Comparison of ENCODE assay signal across 23 cellular contexts in the genomic region with DNA sequence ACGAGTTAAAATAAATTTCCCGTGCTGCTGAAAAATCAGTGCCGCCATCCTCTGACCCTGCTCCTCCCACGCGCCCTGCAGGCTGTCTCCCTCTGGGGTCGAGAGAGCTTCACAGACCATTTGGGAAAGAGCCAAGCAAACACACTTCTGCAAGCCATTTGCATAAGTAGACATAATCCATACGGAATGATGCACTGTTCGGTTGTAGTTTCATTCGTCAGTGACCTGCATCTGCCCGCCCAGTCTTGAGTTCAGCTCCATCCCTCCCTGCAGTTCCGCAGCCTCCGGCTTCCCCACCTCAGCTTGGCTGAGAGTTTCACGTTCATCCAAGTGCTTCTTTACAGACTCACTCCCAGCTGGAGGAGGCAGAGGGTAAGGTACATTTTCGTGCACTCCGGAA.
DNase-seq lines count a peak whose midpoint lies in the region; ATAC-seq and TF ChIP-seq lines count a peak whose summit lies in the region.
"Had no signal": no experiment of that assay in that cellular context is flagged by ENCODE, and none has a peak within 500 bp of the region (broad histone marks: within the 10 kb centered on the region; RNA-seq: fewer than 3 reads in every experiment).

No MANE protein-coding gene starts in this region.

- POLR2A ChIA-PET in PC-9 (lab: Charles Lee; ENCODE audit: unreplicated experiment) = interaction anchor here (0.7 kb wide), 1 partner anchor 18 kb away, joined by 6 read pairs; no protein-coding TSS in a partner anchor

- H4K20me1 ChIP-seq in PC-9 (ENCODE audit: insufficient read depth) = peaks cover 18% of the 10 kb centered on the region

- H3K27ac ChIP-seq in PC-9 = no peak overlapping the region
- H3K27ac ChIP-seq: brain microvascular endothelial cell, left lung, psoas muscle, WERI-Rb-1 had no signal

- in situ Hi-C loops in GM13976 (cut with MboI; ENCODE audit: low sequenced_read_pairs, unreplicated experiment) = no loop called here

- no peak overlapping the region for H2AFZ ChIP-seq in PC-9

- no peaks in the 10 kb centered on the region for H3K9me3 ChIP-seq in PC-9 (ENCODE audit: insufficient read depth, low read depth)
- H3K9me3 ChIP-seq: esophagus squamous epithelium, left lung, psoas muscle had no signal

- no peaks in the 10 kb centered on the region for H3K9me3 Mint-ChIP-seq in nephron progenitor cell
- H3K9me3 Mint-ChIP-seq: activated naive CD8-positive, alpha-beta T cell treated with anti-CD3 and anti-CD28 coated beads, Interleukin-2, amount 50 U/mL, for 24 hours; CD8-positive, alpha-beta memory T cell had no signal

- H3F3A ChIP-seq in PC-9 (ENCODE audit: insufficient read depth, low read depth) = no peaks in the 10 kb centered on the region

- H3K4me3 ChIP-seq in choroid plexus epithelial cell (ENCODE audit: low read depth, low read length) (no peak overlapping the region), PC-9 (no peak overlapping the region)
- H3K4me3 ChIP-seq: left lung, psoas muscle had no signal

- peaks cover 27% of the 10 kb centered on the region for H3K36me3 ChIP-seq in PC-9 (ENCODE audit: low read depth)

- no peaks in the 10 kb centered on the region for H3K79me2 ChIP-seq in PC-9 (ENCODE audit: low read depth)

- H3K36me3 Mint-ChIP-seq in nephron progenitor cell (ENCODE audit: low read depth) = peaks cover 74% of the 10 kb centered on the region

- no peaks in the 10 kb centered on the region for H3K9me2 ChIP-seq in PC-9 (ENCODE audit: insufficient read depth)

- peaks cover 3% of the 10 kb centered on the region for H3K27me3 Mint-ChIP-seq in nephron progenitor cell (ENCODE audit: low read depth, poor library complexity)
- H3K27me3 Mint-ChIP-seq: activated naive CD8-positive, alpha-beta T cell treated with anti-CD3 and anti-CD28 coated beads, Interleukin-2, amount 50 U/mL, for 24 hours had no signal

- intact Hi-C loops in PC-9 (cut with micrococcal nuclease; ENCODE audit: unreplicated experiment) = no loop called here

- H3K4me1 Mint-ChIP-seq in nephron progenitor cell = peaks cover 21% of the 10 kb centered on the region
- H3K4me1 Mint-ChIP-seq: activated naive CD8-positive, alpha-beta T cell treated with anti-CD3 and anti-CD28 coated beads, Interleukin-2, amount 50 U/mL, for 24 hours; CD8-positive, alpha-beta memory T cell had no signal

- H3K4me1 ChIP-seq in PC-9 (replicated peaks; ENCODE audit: insufficient read depth) = no peaks in the 10 kb centered on the region

- CTCF ChIA-PET in PC-9 (lab: Charles Lee) = no interaction called here

- peak; percentile 88 for DNase-seq in DMS79 treated with DMSO at 0.1 percent for 48 hours (lab: John Stamatoyannopoulos, UW)
- DNase-seq in NCI-H187 treated with DMSO at 0.1 percent for 48 hours (lab: John Stamatoyannopoulos, UW) = peak; percentile 78
- DNase-seq in choroid plexus epithelial cell (ENCODE audit: low read depth) = peak; percentile 69
- DNase-seq in nephron progenitor cell = no peak
- no peak for DNase-seq in PC-9
- DNase-seq in GM13976 (ENCODE audit: low spot score) = no peak
- DNase-seq: activated CD4-positive, alpha-beta T cell treated with anti-CD3 and anti-CD28 coated beads, Interleukin-2, amount 50 U/mL, for 1 hour; activated CD8-positive, alpha-beta memory T cell treated with anti-CD3 and anti-CD28 coated beads, Interleukin-2, amount 50 U/mL, for 48 hours; activated effector memory CD4-positive, alpha-beta T cell treated with anti-CD3 and anti-CD28 coated beads, Interleukin-2, amount 50 U/mL, for 16 hours; activated naive CD8-positive, alpha-beta T cell treated with anti-CD3 and anti-CD28 coated beads, Interleukin-2, amount 50 U/mL, for 24 hours; brain microvascular endothelial cell; CD8-positive, alpha-beta memory T cell; effector CD8-positive, alpha-beta T cell; esophagus squamous epithelium; left lung; MM.1S; NCI-H1694; small intestine; stimulated activated naive CD4-positive, alpha-beta T cell; WERI-Rb-1 had no signal

- peak overlapping the region; percentile 85 for H3K27ac Mint-ChIP-seq in nephron progenitor cell
- H3K27ac Mint-ChIP-seq: activated naive CD8-positive, alpha-beta T cell treated with anti-CD3 and anti-CD28 coated beads, Interleukin-2, amount 50 U/mL, for 24 hours had no signal

- no peaks in the 10 kb centered on the region for H3K27me3 ChIP-seq in PC-9 (ENCODE audit: insufficient read depth, low read depth)
- H3K27me3 ChIP-seq: brain microvascular endothelial cell, esophagus squamous epithelium, left lung had no signal

- no TSS peak for BruUV-seq in PC-9 (replicated peaks; lab: Mats Ljungman, UMichigan)

- H3K4me2 ChIP-seq in PC-9 = no peak overlapping the region

- no peak overlapping the region for H3K4me3 Mint-ChIP-seq in nephron progenitor cell
- H3K4me3 Mint-ChIP-seq: activated naive CD8-positive, alpha-beta T cell treated with anti-CD3 and anti-CD28 coated beads, Interleukin-2, amount 50 U/mL, for 24 hours; CD8-positive, alpha-beta memory T cell had no signal

- TF ChIP-seq CTCF in choroid plexus epithelial cell (conservative IDR thresholded peaks at IDR 0.05; ENCODE audit: low read depth, low read length) (no peak), nephron progenitor cell (IDR thresholded peaks at IDR 0.05) (no peak), PC-9 (conservative IDR thresholded peaks at IDR 0.05) (no peak), GM13976 (IDR thresholded peaks at IDR 0.05; ENCODE audit: borderline replicate concordance, control extremely low read depth, extremely low read depth, insufficient read depth, missing control alignments) (no peak)

- ATAC-seq in HG03097 (IDR thresholded peaks at IDR 0.05; ENCODE audit: low FRiP score, unreplicated experiment) = no peak
- ATAC-seq: activated naive CD8-positive, alpha-beta T cell treated with anti-CD3 and anti-CD28 coated beads, Interleukin-2, amount 50 U/mL, for 24 hours; HCT116 had no signal

Comparison
In these comparisons a context has a peak if more than half of its experiments do, and no peak if none do; other contexts are left out.
1. DNase-seq: peak in DMS79 treated with DMSO at 0.1 percent for 48 hours (single experiment), NCI-H187 treated with DMSO at 0.1 percent for 48 hours (single experiment) and choroid plexus epithelial cell (single experiment); none in nephron progenitor cell (single experiment), PC-9 (0 of 2) and GM13976 (single experiment).